ENCODE assay signal across 16 cellular contexts in the genomic region with DNA sequence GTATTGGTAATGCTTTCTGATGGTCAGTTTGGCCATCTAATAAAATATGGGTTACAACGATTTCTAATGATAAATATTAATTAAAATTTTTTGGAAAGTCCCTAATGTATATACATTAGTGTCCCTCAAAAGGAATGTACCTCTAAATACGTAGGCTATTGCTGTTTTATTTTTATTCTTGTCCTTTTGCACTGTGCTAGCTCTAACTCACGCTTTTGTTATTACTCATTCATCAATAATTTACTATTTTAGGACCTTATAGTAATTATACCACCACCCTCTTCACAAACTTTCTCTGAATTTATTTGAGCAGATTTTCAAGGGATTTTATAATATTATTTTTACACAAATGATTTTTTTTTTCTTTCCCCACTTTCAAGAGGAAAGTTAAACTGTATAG.
"Had no signal": no experiment of that assay in that cellular context is flagged by ENCODE, and none has a peak within 500 bp of the region (broad histone marks: within the 10 kb centered on the region; RNA-seq: fewer than 3 reads in every experiment).

No MANE protein-coding gene starts in this region.

- ATAC-seq: activated T-cell treated with anti-CD3 and anti-CD28 coated beads, Interleukin-2, amount 50 U/mL, for 72 hours; naive thymus-derived CD8-positive, alpha-beta T cell; stimulated activated memory B cell treated with anti-CD40 and anti-IgM and Interleukin-4, amounts not matched to agents 10 μg/mL and 1 μg/mL and 100 μg/mL, for 72 hours; upper lobe of right lung had no signal

- H3K9me3 ChIP-seq: ovary, thoracic aorta, upper lobe of right lung had no signal

- H3K36me3 ChIP-seq: brain microvascular endothelial cell, ovary, spleen, thoracic aorta, upper lobe of right lung had no signal

- H3K27me3 ChIP-seq: brain microvascular endothelial cell, ovary, spleen, upper lobe of right lung had no signal

- H3K27ac ChIP-seq: brain microvascular endothelial cell, coronary artery, ovary, spleen, thoracic aorta, upper lobe of right lung had no signal

- H3K4me3 ChIP-seq: coronary artery, ovary, spleen, thoracic aorta, upper lobe of right lung had no signal

- H3K4me1 ChIP-seq: spleen, upper lobe of right lung had no signal

- DNase-seq: activated CD4-positive, alpha-beta T cell treated with anti-CD3 and anti-CD28 coated beads, Interleukin-2, amount 50 U/mL, for 4 hours; activated effector memory CD4-positive, alpha-beta T cell treated with anti-CD3 and anti-CD28 coated beads, Interleukin-2, amount 50 U/mL, for 16 hours; activated naive CD4-positive, alpha-beta T cell treated with anti-CD3 and anti-CD28 coated beads, Interleukin-2, amount 50 U/mL, for 16 hours; activated T-cell treated with anti-CD3 and anti-CD28 coated beads, Interleukin-2, amount 50 U/mL, for 72 hours; aorta; brain microvascular endothelial cell; erythroblast; foreskin melanocyte; naive thymus-derived CD8-positive, alpha-beta T cell; ovary; spleen; stimulated activated CD4-positive, alpha-beta T cell treated with anti-CD3 and anti-CD28 coated beads, Interleukin-4, amount 100 ng/mL, for 4 hours; upper lobe of right lung had no signal
